In the genomic region with DNA sequence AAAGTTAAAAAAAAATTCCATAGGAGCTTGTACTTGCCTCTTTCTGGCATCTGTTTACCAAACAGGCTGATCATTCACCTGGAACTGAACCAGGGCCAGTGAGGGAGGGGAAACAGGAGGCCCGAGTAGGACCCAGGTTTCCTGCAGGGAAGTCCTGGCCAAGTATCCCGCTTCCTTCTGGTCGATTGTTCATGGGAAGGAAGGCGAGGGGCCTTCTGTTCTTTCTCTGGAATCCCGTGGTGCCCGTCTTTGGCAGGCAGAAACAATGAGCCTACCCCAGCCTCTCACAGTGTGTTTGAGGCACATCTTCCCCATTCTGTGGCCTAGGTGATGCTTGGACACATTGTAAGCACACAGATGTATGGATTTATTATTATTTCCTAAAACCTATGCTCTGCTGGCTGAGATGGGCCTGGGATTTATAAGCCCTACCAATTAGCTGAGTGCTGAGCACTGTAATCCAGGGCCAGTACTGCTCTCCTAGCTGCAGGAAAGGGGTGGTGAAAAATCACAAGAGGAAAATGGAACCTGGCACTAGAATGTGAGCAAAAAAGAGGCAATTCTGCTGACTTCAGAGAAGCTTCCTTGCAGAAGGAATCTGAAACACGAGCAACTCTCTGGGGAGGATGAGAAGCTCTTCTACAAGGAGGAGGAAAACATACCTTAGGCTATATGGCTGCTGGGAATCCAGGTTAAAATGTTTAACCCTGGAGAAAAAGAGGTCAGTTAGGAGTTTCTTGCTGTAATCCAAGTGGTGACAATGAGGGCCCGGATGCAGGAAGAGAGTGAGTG, we compare ENCODE assay signal across 20 cellular contexts. TPM values are rescaled to one million over a fixed set of nuclear protein-coding genes. Genes with fewer than 3 reads are reported as not detected.
DNase-seq lines count a peak whose midpoint lies in the region; ATAC-seq and TF ChIP-seq lines count a peak whose summit lies in the region.
"Had no signal": no experiment of that assay in that cellular context is flagged by ENCODE, and none has a peak within 500 bp of the region (broad histone marks: within the 10 kb centered on the region; RNA-seq: fewer than 3 reads in every experiment).

No MANE protein-coding gene starts in this region.

- no peaks in the 10 kb centered on the region for H3K36me3 Mint-ChIP-seq in natural killer cell
- H3K36me3 Mint-ChIP-seq: activated naive CD4-positive, alpha-beta T cell treated with anti-CD3 and anti-CD28 coated beads, Interleukin-2, amount 50 U/mL, for 72 hours had no signal

- peak overlapping the region; percentile 68 to 71 for H3K27ac Mint-ChIP-seq in natural killer cell

- H3K9ac ChIP-seq in BLaER1 (no peak overlapping the region), GM23248 (no peak overlapping the region)
- H3K9ac ChIP-seq: parathyroid adenoma had no signal

- H3K4me3 Mint-ChIP-seq in natural killer cell: peak overlapping the region; percentile 45

- H3K4me2 ChIP-seq in BLaER1: peak overlapping the region; percentile 43
- H3K4me2 ChIP-seq in GM23248 (ENCODE audit: unreplicated experiment): no peak overlapping the region
- H3K4me2 ChIP-seq: hepatocyte had no signal

- no peak for ATAC-seq in natural killer cell
- no peak for ATAC-seq in HG03342 (IDR thresholded peaks at IDR 0.05; ENCODE audit: unreplicated experiment)
- ATAC-seq: body of pancreas, PC-3 had no signal

- in situ Hi-C loops in GM23248 (cut with MboI): no loop called here

- H3K27me3 ChIP-seq in BLaER1: no peaks in the 10 kb centered on the region
- H3K27me3 ChIP-seq in GM23248 (replicated peaks; ENCODE audit: insufficient read depth): no peaks in the 10 kb centered on the region
- H3K27me3 ChIP-seq: body of pancreas, hepatocyte, SJSA1 had no signal

- no peak overlapping the region for H3K4me3 ChIP-seq in BLaER1
- no peak overlapping the region for H3K4me3 ChIP-seq in GM23248
- no peak overlapping the region for H3K4me3 ChIP-seq in choroid plexus epithelial cell (ENCODE audit: low read depth, low read length)
- H3K4me3 ChIP-seq: body of pancreas, hepatocyte, SJSA1 had no signal

- DNase-seq in GM23248 (peak; percentile 26), choroid plexus epithelial cell (ENCODE audit: low read depth) (peak; percentile 55), natural killer cell (no peak), AG08395 (ENCODE audit: low spot score) (no peak), COR-L47 (lab: John Stamatoyannopoulos, UW) (no peak)
- DNase-seq in NK-92 treated with Interleukin-12 subunit alpha and Interleukin-12 subunit beta, amount 100 ng/mL, for 24 hours (lab: John Stamatoyannopoulos, UW): no peak
- DNase-seq: body of pancreas; effector CD4-positive, alpha-beta T cell; GDM1; NCI-H2029; NCI-H69; PC-3; small intestine; stimulated activated CD8-positive, alpha-beta memory T cell treated with anti-CD3 and anti-CD28 coated beads, Interleukin-4, amount 100 ng/mL, for 48 hours had no signal

- H3K27ac ChIP-seq in BLaER1: no peak overlapping the region
- no peak overlapping the region for H3K27ac ChIP-seq in GM23248
- H3K27ac ChIP-seq: body of pancreas, hepatocyte, parathyroid adenoma, SJSA1 had no signal

- H3K79me2 ChIP-seq in GM23248 (ENCODE audit: insufficient read depth): no peaks in the 10 kb centered on the region
- H3K79me2 ChIP-seq: hepatocyte, parathyroid adenoma had no signal

- intact Hi-C loops in natural killer cell (cut with micrococcal nuclease): loop anchor here (5.0 kb wide), 1 partner anchor 73 kb away; no protein-coding TSS in a partner anchor

- H3K9me3 ChIP-seq in BLaER1 (no peaks in the 10 kb centered on the region), GM23248 (ENCODE audit: low read depth) (no peaks in the 10 kb centered on the region)
- H3K9me3 ChIP-seq: body of pancreas, SJSA1 had no signal

- peaks cover 9% of the 10 kb centered on the region for H3F3A ChIP-seq in GM23248 (ENCODE audit: insufficient read depth)

- H3K4me1 ChIP-seq in BLaER1 (peaks cover 31% of the 10 kb centered on the region), GM23248 (ENCODE audit: insufficient read depth) (peaks cover 13% of the 10 kb centered on the region)
- H3K4me1 ChIP-seq: parathyroid adenoma had no signal

- H3K27me3 Mint-ChIP-seq in natural killer cell (ENCODE audit: low read depth in 2 of 2): peaks cover 0 to 5% of the 10 kb centered on the region in 2 donors

- H3K36me3 ChIP-seq in BLaER1 (no peaks in the 10 kb centered on the region), GM23248 (ENCODE audit: low read depth) (no peaks in the 10 kb centered on the region)
- H3K36me3 ChIP-seq: SJSA1 had no signal

- H3K4me1 Mint-ChIP-seq in natural killer cell: peaks cover 44 to 46% of the 10 kb centered on the region in 2 donors

- peak overlapping the region; percentile 26; the same call in 1 of the 2 replicates for H2AFZ ChIP-seq in GM23248
- H2AFZ ChIP-seq: hepatocyte, parathyroid adenoma had no signal

- no peaks in the 10 kb centered on the region for H4K20me1 ChIP-seq in BLaER1
- H4K20me1 ChIP-seq in GM23248 (ENCODE audit: insufficient read depth): no peaks in the 10 kb centered on the region

- no peaks in the 10 kb centered on the region for H3K9me3 Mint-ChIP-seq in natural killer cell
- H3K9me3 Mint-ChIP-seq: activated naive CD4-positive, alpha-beta T cell treated with anti-CD3 and anti-CD28 coated beads, Interleukin-2, amount 50 U/mL, for 72 hours had no signal

- TF ChIP-seq CTCF in choroid plexus epithelial cell (conservative IDR thresholded peaks at IDR 0.05; ENCODE audit: low read depth, low read length) (peak; percentile 18), natural killer cell (IDR thresholded peaks at IDR 0.05) (no peak)

- H3K9me2 ChIP-seq in GM23248 (ENCODE audit: insufficient read depth): no peaks in the 10 kb centered on the region

- WGBS in GM23248 (ENCODE audit: low coverage in 1 of 2, low lambda C conversion rate in 2 of 2, missing lambda C conversion rate in 2 of 2), 2 experiments: 59 to 65% methylated on average over 8 of the region's 8 CpGs

RNA-seq across cellular contexts. Expression of a gene that starts 53.5 kb away (rescaled TPM):
- total RNA-seq in GM23248 (2014; rRNA removed; shearing (Covaris generic)): 26.7 and 29.8 TPM in 2 replicates
- 6.9 and 9.0 TPM in 2 replicates for polyA plus RNA-seq in GM23248 (2016; fragmentation: Nextera tagmentation; extraction: Ambion mirVana)
- total RNA-seq in natural killer cell: 100 to 1,000 TPM; 128 to 367 (median 303) TPM

Comparison
In these comparisons a context has a peak if more than half of its experiments do, and no peak if none do; other contexts are left out.
1. DNase-seq: peak in GM23248 (single experiment) and choroid plexus epithelial cell (single experiment); none in natural killer cell (single experiment), NK-92 treated with Interleukin-12 subunit alpha and Interleukin-12 subunit beta, amount 100 ng/mL, for 24 hours (single experiment), AG08395 (single experiment) and COR-L47 (single experiment).